11 cellular contexts compared by ENCODE assay signal in genomic region chr5:39526914-39527477, GRCh38.
DNase-seq lines count a peak whose midpoint lies in the region; ATAC-seq, FAIRE-seq and TF ChIP-seq lines count a peak whose summit lies in the region.
"Had no signal": no experiment of that assay in that cellular context is flagged by ENCODE, and none has a peak within 500 bp of the region (broad histone marks: within the 10 kb centered on the region; RNA-seq: fewer than 3 reads in every experiment).

No MANE protein-coding gene starts in this region.

- in situ Hi-C loops in KBM-7 (cut with MboI; ENCODE audit: low pct_unique_long_range_greater_than_20kb, low sequenced_read_pairs) (no loop called here), HepG2 (cut with HindIII; ENCODE audit: extremely low pct_ligation_motif_present, low pct_unique_long_range_greater_than_20kb) (no loop called here)

- DNase-seq in KBM-7 (peak; percentile 90), colonic mucosa (peak; percentile 45), HepG2 (ENCODE audit: low spot score) (peak; percentile 85), thoracic aorta (ENCODE audit: low spot score) (no peak), SKM-1 (lab: John Stamatoyannopoulos, UW; ENCODE audit: unreplicated experiment) (no peak), posterior vena cava (ENCODE audit: low spot score) (no peak)
- DNase-seq: activated B cell treated with CpG ODN at 0.5 μM for 24 hours, NCI-H510A treated with DMSO at 0.1 percent for 48 hours, retina had no signal

- TF ChIP-seq POLR2A in HepG2 (IDR thresholded peaks at IDR 0.05; ENCODE audit: insufficient read depth in 1 of 2, low read depth in 2 of 2, low read length in 2 of 2) = no peak

- BruUV-seq in HepG2 (replicated peaks; lab: Mats Ljungman, UMichigan) = no TSS peak

- POLR2A ChIA-PET in HepG2 (lab: Yijun Ruan, JAX) = interaction anchor here (1.2 kb wide), 1 partner anchor 102 kb away, joined by 5 read pairs; the partner anchor contains the start of gene DAB2

- H3K9ac ChIP-seq in colonic mucosa (ENCODE audit: low read depth in 2 of 2, low read length in 2 of 2) (peak overlapping the region in 1 of 2 donors; percentile 43), HepG2 (ENCODE audit: insufficient read depth, low read depth, low read length) (no peak overlapping the region; the same call in 1 of the 2 replicates)

- no peaks in the 10 kb centered on the region for H4K20me1 ChIP-seq in HepG2 (ENCODE audit: insufficient read depth, low read length)

- 5% methylated on average over 7 of the region's 7 CpGs for WGBS in HepG2 (ENCODE audit: low lambda C conversion rate)

- TF ChIP-seq EP300 in HepG2 (IDR thresholded peaks at IDR 0.05; ENCODE audit: low read depth in 2 of 2, low read length in 2 of 2) (peak in 1 of 2 experiments; percentile 74; a peak in 2 of 4 replicates), HepG2 (CRISPR knock-in tag; IDR thresholded peaks at IDR 0.05; ENCODE audit: borderline replicate concordance) (peak; percentile 51; the same call in 1 of the 2 replicates)

- CTCF ChIA-PET in HepG2 (lab: Yijun Ruan, JAX; ENCODE audit: low intra/inter-chr PET ratio, low total read pairs) = no interaction called here

- no peaks in the 10 kb centered on the region for H3K36me3 ChIP-seq in colonic mucosa
- H3K36me3 ChIP-seq in HepG2 (replicated peaks in 1 of 2; ENCODE audit: control insufficient read depth in 1 of 2, insufficient read depth in 2 of 2, low read length in 2 of 2) = no peaks in the 10 kb centered on the region
- no peaks in the 10 kb centered on the region for H3K36me3 ChIP-seq in thoracic aorta

- H3K79me2 ChIP-seq in HepG2 (ENCODE audit: insufficient read depth, low read length) = no peaks in the 10 kb centered on the region

- peak; percentile 95 for ATAC-seq in HepG2
- ATAC-seq in thoracic aorta (ENCODE audit: insufficient number of reproducible peaks, low FRiP score, low read depth) = peak; percentile 67
- ATAC-seq in GM21529 (IDR thresholded peaks at IDR 0.05; ENCODE audit: unreplicated experiment) = no peak
- ATAC-seq: stimulated activated memory B cell treated with anti-CD40 and anti-IgM and Interleukin-4, amounts not matched to agents 10 μg/mL and 1 μg/mL and 100 μg/mL, for 72 hours had no signal

- FAIRE-seq in HepG2 (lab: Jason Lieb, UNC) = peak; percentile 21

- H3K9me3 ChIP-seq in colonic mucosa (no peaks in the 10 kb centered on the region), HepG2 (ENCODE audit: low read length) (no peaks in the 10 kb centered on the region), thoracic aorta (no peaks in the 10 kb centered on the region)

- intact Hi-C loops in colonic mucosa (cut with DNase I) = no loop called here
- intact Hi-C loops in HepG2 (cut with micrococcal nuclease; ENCODE audit: unreplicated experiment) = no loop called here
- intact Hi-C loops in posterior vena cava (cut with DNase I) = no loop called here

- H3K27ac ChIP-seq in colonic mucosa (peak overlapping the region; percentile 71), HepG2 (ENCODE audit: extremely low read length, insufficient read depth, low read length) (peak overlapping the region; percentile 16), thoracic aorta (peak overlapping the region in 1 of 2 donors; percentile 66)

- H3K4me3 ChIP-seq in colonic mucosa = no peak overlapping the region
- H3K4me3 ChIP-seq in HepG2 (replicated peaks in 1 of 3; ENCODE audit: insufficient read depth in 1 of 3, low read depth in 2 of 3, low read length in 3 of 3) = no peak overlapping the region; a peak in 2 of 6 replicates
- no peak overlapping the region for H3K4me3 ChIP-seq in thoracic aorta

- H3K4me1 ChIP-seq in colonic mucosa = no peaks in the 10 kb centered on the region
- peaks cover 17% of the 10 kb centered on the region for H3K4me1 ChIP-seq in HepG2 (ENCODE audit: insufficient read depth, low read length)
- no peaks in the 10 kb centered on the region for H3K4me1 ChIP-seq in thoracic aorta (ENCODE audit: control insufficient read depth in 1 of 2, low read depth in 2 of 2)

- H3K4me2 ChIP-seq in HepG2 (ENCODE audit: low read depth, low read length) = peak overlapping the region; percentile 63

- TF ChIP-seq CTCF in colonic mucosa (IDR thresholded peaks at IDR 0.05) = no peak
- no peak for TF ChIP-seq CTCF in HepG2 (CRISPR knock-in tag; IDR thresholded peaks at IDR 0.05)
- no peak for TF ChIP-seq CTCF in thoracic aorta (IDR thresholded peaks at IDR 0.05)

- TF ChIP-seq RAD21 in HepG2 (CRISPR knock-in tag; IDR thresholded peaks at IDR 0.05) = no peak

- H3K27me3 ChIP-seq in colonic mucosa (no peaks in the 10 kb centered on the region), HepG2 (ENCODE audit: control insufficient read depth in 1 of 2, insufficient read depth in 2 of 2, low read length in 2 of 2) (peaks cover 0 to 2% of the 10 kb centered on the region in 2 experiments; a peak in 1 of 5 replicates), thoracic aorta (replicated peaks; ENCODE audit: insufficient read depth) (no peaks in the 10 kb centered on the region)

- H2AFZ ChIP-seq in HepG2 (ENCODE audit: low read length) = peak overlapping the region; percentile 71

TF ChIP-seq in HepG2, 621 proteins besides CTCF, POLR2A, EP300 and RAD21 (continues in another document):
- TF ChIP-seq ZNF12 (CRISPR knock-in tag; IDR thresholded peaks at IDR 0.05) (peak; percentile 12; the same call in 1 of the 2 replicates), ZNF768 (CRISPR knock-in tag; IDR thresholded peaks at IDR 0.05) (no peak), KDM2A (CRISPR knock-in tag; IDR thresholded peaks at IDR 0.05; ENCODE audit: borderline replicate concordance, low read depth) (no peak), DNMT1 (CRISPR knock-in tag; IDR thresholded peaks at IDR 0.05) (no peak), NFYB (CRISPR knock-in tag; IDR thresholded peaks at IDR 0.05) (no peak), FOXP1 (IDR thresholded peaks at IDR 0.05) (no peak), FOXP1 (CRISPR knock-in tag; IDR thresholded peaks at IDR 0.05) (peak; percentile 38; the same call in 1 of the 2 replicates), CBX1 (IDR thresholded peaks at IDR 0.05; ENCODE audit: low read depth) (no peak), ZNF20 (CRISPR knock-in tag; IDR thresholded peaks at IDR 0.05) (no peak), ATF1 (CRISPR knock-in tag; IDR thresholded peaks at IDR 0.05) (peak; percentile 23; the same call in 1 of the 2 replicates), ZNF7 (CRISPR knock-in tag; IDR thresholded peaks at IDR 0.05) (peak; percentile 45; the same call in 1 of the 2 replicates), KAT2B (IDR thresholded peaks at IDR 0.05; ENCODE audit: borderline replicate concordance, low read depth, low read length) (no peak), ZNF792 (CRISPR knock-in tag; IDR thresholded peaks at IDR 0.05) (no peak), SP5 (CRISPR knock-in tag; IDR thresholded peaks at IDR 0.05; ENCODE audit: borderline replicate concordance, low read depth) (peak; percentile 73), TGIF2 (CRISPR knock-in tag; IDR thresholded peaks at IDR 0.05) (no peak), FOSL2 (CRISPR knock-in tag; IDR thresholded peaks at IDR 0.05) (peak; percentile 40; the same call in 1 of the 2 replicates), RFX1 (IDR thresholded peaks at IDR 0.05) (no peak), FOXK1 (CRISPR knock-in tag; IDR thresholded peaks at IDR 0.05; ENCODE audit: borderline replicate concordance, low read depth) (peak; percentile 76; the same call in 1 of the 2 replicates), SETDB1 (CRISPR knock-in tag; IDR thresholded peaks at IDR 0.05; ENCODE audit: borderline replicate concordance) (no peak), SOX6 (IDR thresholded peaks at IDR 0.05) (no peak), SOX6 (CRISPR knock-in tag; IDR thresholded peaks at IDR 0.05) (peak; percentile 88), HMGA1 (CRISPR knock-in tag; conservative IDR thresholded peaks at IDR 0.05) (no peak), CBX2 (IDR thresholded peaks at IDR 0.05; ENCODE audit: low read depth, low read length) (no peak), CBX2 (CRISPR knock-in tag; IDR thresholded peaks at IDR 0.05; ENCODE audit: low read depth) (no peak), ZFP91 (CRISPR knock-in tag; IDR thresholded peaks at IDR 0.05; ENCODE audit: borderline replicate concordance) (no peak), HDAC1 (CRISPR knock-in tag; IDR thresholded peaks at IDR 0.05) (peak; percentile 36; the same call in 1 of the 2 replicates), MED1 (CRISPR knock-in tag; IDR thresholded peaks at IDR 0.05) (peak; percentile 14; the same call in 1 of the 2 replicates), ZNF850 (CRISPR knock-in tag; conservative IDR thresholded peaks at IDR 0.05) (no peak), FLYWCH1 (CRISPR knock-in tag; IDR thresholded peaks at IDR 0.05) (no peak), ZNF83 (CRISPR knock-in tag; IDR thresholded peaks at IDR 0.05; ENCODE audit: borderline replicate concordance) (no peak)
- TF ChIP-seq, protein P1, sequence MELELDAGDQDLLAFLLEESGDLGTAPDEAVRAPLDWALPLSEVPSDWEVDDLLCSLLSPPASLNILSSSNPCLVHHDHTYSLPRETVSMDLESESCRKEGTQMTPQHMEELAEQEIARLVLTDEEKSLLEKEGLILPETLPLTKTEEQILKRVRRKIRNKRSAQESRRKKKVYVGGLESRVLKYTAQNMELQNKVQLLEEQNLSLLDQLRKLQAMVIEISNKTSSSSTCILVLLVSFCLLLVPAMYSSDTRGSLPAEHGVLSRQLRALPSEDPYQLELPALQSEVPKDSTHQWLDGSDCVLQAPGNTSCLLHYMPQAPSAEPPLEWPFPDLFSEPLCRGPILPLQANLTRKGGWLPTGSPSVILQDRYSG (CRISPR knock-in tag; IDR thresholded peaks at IDR 0.05) = no peak
- TF ChIP-seq, protein P2, sequence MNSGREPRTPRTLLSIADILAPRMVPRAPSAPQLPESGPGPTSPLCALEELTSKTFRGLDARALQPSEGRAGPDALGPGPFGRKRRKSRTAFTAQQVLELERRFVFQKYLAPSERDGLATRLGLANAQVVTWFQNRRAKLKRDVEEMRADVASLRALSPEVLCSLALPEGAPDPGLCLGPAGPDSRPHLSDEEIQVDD (CRISPR knock-in tag; IDR thresholded peaks at IDR 0.05; ENCODE audit: borderline replicate concordance) = no peak

Comparison
In these comparisons a context has a peak if more than half of its experiments do, and no peak if none do; other contexts are left out.
1. DNase-seq: peak in KBM-7 (single experiment), colonic mucosa (single experiment) and HepG2 (single experiment); none in thoracic aorta (single experiment), SKM-1 (single experiment) and posterior vena cava (single experiment).